ENCODE assay signal across 9 cellular contexts in genomic region chr18:44682871-44683221, GRCh38. TPM values are rescaled to one million over a fixed set of nuclear protein-coding genes. Genes with fewer than 3 reads are reported as not detected.
DNase-seq lines count a peak whose midpoint lies in the region; ATAC-seq and TF ChIP-seq lines count a peak whose summit lies in the region.
"Had no signal": no experiment of that assay in that cellular context is flagged by ENCODE, and none has a peak within 500 bp of the region (broad histone marks: within the 10 kb centered on the region; RNA-seq: fewer than 3 reads in every experiment).

No MANE protein-coding gene starts in this region.

- ATAC-seq in GM18861 (IDR thresholded peaks at IDR 0.05; ENCODE audit: unreplicated experiment) (no peak), HG03139 (IDR thresholded peaks at IDR 0.05; ENCODE audit: unreplicated experiment) (no peak)

- H3K27ac ChIP-seq in esophagus muscularis mucosa (replicated peaks in 1 of 4) (peak overlapping the region; percentile 97 to 98 (median 98)), skeletal muscle tissue (ENCODE audit: low read depth, low read length) (peak overlapping the region; percentile 82), RWPE1 (no peak overlapping the region)

- intact Hi-C loops in esophagus muscularis mucosa (cut with DNase I), result loop anchor here (5.0 to 10.0 kb wide), 4 partner anchors 119 to 842 kb away; no protein-coding TSS in a partner anchor

- DNase-seq in GM13977 (ENCODE audit: low spot score) (peak; percentile 17), NCI-H510A treated with DMSO at 0.1 percent for 48 hours (lab: John Stamatoyannopoulos, UW) (peak; percentile 72), esophagus muscularis mucosa (ENCODE audit: extremely low spot score) (no peak), RWPE1 (ENCODE audit: low spot score) (no peak), inferior parietal cortex (ENCODE audit: extremely low spot score) (no peak)
- DNase-seq: activated T-cell treated with anti-CD3 and anti-CD28 coated beads, Interleukin-2, amount 50 U/mL, for 24 hours had no signal

- TF ChIP-seq CTCF in GM13977 (IDR thresholded peaks at IDR 0.05; ENCODE audit: extremely low read depth, insufficient read depth, missing control alignments), result no peak
- TF ChIP-seq CTCF in esophagus muscularis mucosa (IDR thresholded peaks at IDR 0.05), result no peak
- no peak for TF ChIP-seq CTCF in RWPE1 (conservative IDR thresholded peaks at IDR 0.05; ENCODE audit: low read depth)

- no peaks in the 10 kb centered on the region for H3K27me3 ChIP-seq in esophagus muscularis mucosa
- no peaks in the 10 kb centered on the region for H3K27me3 ChIP-seq in skeletal muscle tissue (ENCODE audit: control insufficient read depth in 3 of 3, insufficient read depth in 3 of 3, low read length in 3 of 3)

- H3K4me3 ChIP-seq in esophagus muscularis mucosa (peak overlapping the region; percentile 85 to 94 (median 92)), skeletal muscle tissue (ENCODE audit: low read length in 3 of 3) (peak overlapping the region; percentile 67 to 88 (median 80))

- H3K9me3 ChIP-seq in esophagus muscularis mucosa (no peaks in the 10 kb centered on the region), skeletal muscle tissue (ENCODE audit: control insufficient read depth in 3 of 3, low read length in 3 of 3) (no peaks in the 10 kb centered on the region)

- peaks cover 9 to 67% (median 53%) of the 10 kb centered on the region in 4 donors for H3K4me1 ChIP-seq in esophagus muscularis mucosa
- peaks cover 50 to 56% (median 52%) of the 10 kb centered on the region in 3 donors for H3K4me1 ChIP-seq in skeletal muscle tissue (ENCODE audit: control insufficient read depth in 3 of 3, insufficient read depth in 3 of 3, low read length in 3 of 3)

- CTCF ChIA-PET in RWPE1 (lab: Yijun Ruan, JAX), result no interaction called here

- 41% methylated on average over 4 of the region's 4 CpGs for WGBS in esophagus muscularis mucosa

- POLR2A ChIA-PET in RWPE1 (lab: Yijun Ruan, JAX; ENCODE audit: low non-redundant PET), result no interaction called here

- TF ChIP-seq EP300 in esophagus muscularis mucosa (IDR thresholded peaks at IDR 0.05), result no peak

- no peak for TF ChIP-seq POLR2A in esophagus muscularis mucosa (IDR thresholded peaks at IDR 0.05; ENCODE audit: low read depth)

- peak overlapping the region; percentile 27 to 90 (median 68) for H3K9ac ChIP-seq in skeletal muscle tissue (ENCODE audit: low read depth in 1 of 3, low read length in 3 of 3)

- in situ Hi-C loops in GM13977 (cut with MboI; ENCODE audit: low pct_unique_long_range_greater_than_20kb, low sequenced_read_pairs, unreplicated experiment), result no loop called here

- H3K36me3 ChIP-seq in esophagus muscularis mucosa (no peaks in the 10 kb centered on the region), skeletal muscle tissue (ENCODE audit: control insufficient read depth in 3 of 3, insufficient read depth in 3 of 3, low read length in 3 of 3) (no peaks in the 10 kb centered on the region)

RNA-seq across cellular contexts. Expression of gene SETBP1, which starts 2.2 kb away (rescaled TPM):
- total RNA-seq in esophagus muscularis mucosa, result 10 to 100 TPM; 40.9 to 86.5 (median 65.1) TPM
- total RNA-seq in skeletal muscle tissue, result 13.6 TPM

Comparison
In these comparisons a context has a peak if more than half of its experiments do, and no peak if none do; other contexts are left out.
1. DNase-seq: peak in GM13977 (single experiment) and NCI-H510A treated with DMSO at 0.1 percent for 48 hours (single experiment); none in esophagus muscularis mucosa (single experiment), RWPE1 (single experiment) and inferior parietal cortex (single experiment).